In genomic region chr2:7239078-7239477, GRCh38 we compare ENCODE assay signal across 8 cellular contexts.
"Had no signal": no experiment of that assay in that cellular context is flagged by ENCODE, and none has a peak within 500 bp of the region (broad histone marks: within the 10 kb centered on the region; RNA-seq: fewer than 3 reads in every experiment).

No MANE protein-coding gene starts in this region.

- H3K4me2 ChIP-seq: GM23338, KMS-11 had no signal

- H3K9ac ChIP-seq: KMS-11 had no signal

- ATAC-seq: GM23338 had no signal

- H3K4me3 ChIP-seq: GM23338 had no signal

- H3K27ac ChIP-seq: KMS-11 had no signal

- H2AFZ ChIP-seq: GM23338 had no signal

- FAIRE-seq: H1, H54, HTR-8/SVneo had no signal

- DNase-seq: H9, HCEC 1CT, KBM-7 had no signal
